Comparison of ENCODE assay signal across 15 cellular contexts in the genomic region with DNA sequence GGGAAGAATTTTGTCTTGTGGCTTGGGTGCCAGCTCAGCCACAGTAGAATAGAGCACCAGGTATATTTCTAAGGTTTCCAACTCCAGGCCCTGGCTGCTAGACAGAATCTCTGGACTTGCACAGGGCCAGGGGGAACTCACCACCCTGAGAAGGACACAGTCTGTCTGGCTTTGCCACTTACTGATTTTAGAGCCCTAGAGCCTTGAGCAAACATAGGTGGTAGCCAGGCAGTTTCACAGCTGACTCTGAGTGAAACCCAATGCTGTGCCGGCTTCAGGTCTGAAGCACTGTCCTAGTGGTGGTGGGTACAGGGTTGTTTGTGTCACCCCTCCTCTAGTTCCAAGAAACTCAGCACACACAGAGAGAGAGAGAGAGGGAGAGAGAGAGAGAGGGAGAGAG.
A peak's percentile ranks its signal among the peaks of the same experiment; 100 is the strongest.
DNase-seq lines count a peak whose midpoint lies in the region; ATAC-seq and TF ChIP-seq lines count a peak whose summit lies in the region.
"Had no signal": no experiment of that assay in that cellular context is flagged by ENCODE, and none has a peak within 500 bp of the region (broad histone marks: within the 10 kb centered on the region; RNA-seq: fewer than 3 reads in every experiment).

No MANE protein-coding gene starts in this region.

- in situ Hi-C loops in Panc1 (cut with HindIII; ENCODE audit: low pct_unique_long_range_greater_than_20kb, low sequenced_read_pairs) = no loop called here

- no peaks in the 10 kb centered on the region; the same call in 1 of the 2 replicates for H3K4me1 ChIP-seq in HEK293 (ENCODE audit: control insufficient read depth, insufficient read depth, low read length)
- H3K4me1 ChIP-seq in Panc1 (ENCODE audit: control insufficient read depth, insufficient read depth, low read length) = peaks cover 8% of the 10 kb centered on the region
- H3K4me1 ChIP-seq in left lung = no peaks in the 10 kb centered on the region
- peaks cover 6 to 12% of the 10 kb centered on the region in 2 donors for H3K4me1 ChIP-seq in thyroid gland

- peaks cover 3% of the 10 kb centered on the region for H3K36me3 Mint-ChIP-seq in mesothelial cell of epicardium
- peaks cover 1% of the 10 kb centered on the region for H3K36me3 Mint-ChIP-seq in activated CD4-positive, alpha-beta memory T cell treated with anti-CD3 and anti-CD28 coated beads for 36 hours
- H3K36me3 Mint-ChIP-seq: CD8-positive, alpha-beta T cell had no signal

- H3K9me3 ChIP-seq in HEK293 (ENCODE audit: control insufficient read depth, insufficient read depth, low read depth, low read length) (no peaks in the 10 kb centered on the region), Panc1 (ENCODE audit: control insufficient read depth, insufficient read depth, low read depth, low read length) (no peaks in the 10 kb centered on the region), left lung (peaks cover 0 to 4% of the 10 kb centered on the region in 2 donors), thyroid gland (no peaks in the 10 kb centered on the region)

- H3K36me3 ChIP-seq in HEK293 (ENCODE audit: control insufficient read depth in 2 of 2, insufficient read depth in 1 of 2, low read length in 2 of 2) (no peaks in the 10 kb centered on the region), Panc1 (ENCODE audit: control insufficient read depth, insufficient read depth, low read length) (no peaks in the 10 kb centered on the region), left lung (no peaks in the 10 kb centered on the region), thyroid gland (no peaks in the 10 kb centered on the region)
- H3K36me3 ChIP-seq: BLaER1 treated with 17β-estradiol and CSF1 and Interleukin-3, amounts not matched to agents 10 nM and 100 nM had no signal

- no peak for TF ChIP-seq POLR2A in thyroid gland (IDR thresholded peaks at IDR 0.05)

- H3K27me3 Mint-ChIP-seq in mesothelial cell of epicardium (ENCODE audit: low read depth) = no peaks in the 10 kb centered on the region
- H3K27me3 Mint-ChIP-seq in activated CD4-positive, alpha-beta memory T cell treated with anti-CD3 and anti-CD28 coated beads for 36 hours = peaks cover 22% of the 10 kb centered on the region

- no TSS peak for BruUV-seq in Panc1 (replicated peaks; lab: Mats Ljungman, UMichigan)

- ATAC-seq in Panc1 (no peak), left lung (peak; percentile 78)
- ATAC-seq: CD8-positive, alpha-beta T cell; HepG2 had no signal

- H3K4me3 ChIP-seq in HEK293 (ENCODE audit: low read depth, low read length) (no peak overlapping the region), Panc1 (ENCODE audit: low read depth in 2 of 2, low read length in 2 of 2) (no peak overlapping the region), left lung (no peak overlapping the region), thyroid gland (replicated peaks in 1 of 3) (no peak overlapping the region)
- H3K4me3 ChIP-seq: BLaER1 treated with 17β-estradiol and CSF1 and Interleukin-3, amounts not matched to agents 10 nM and 100 nM had no signal

- no peak overlapping the region for H3K27ac Mint-ChIP-seq in mesothelial cell of epicardium
- no peak overlapping the region for H3K27ac Mint-ChIP-seq in activated CD4-positive, alpha-beta memory T cell treated with anti-CD3 and anti-CD28 coated beads for 36 hours
- H3K27ac Mint-ChIP-seq: B cell; CD8-positive, alpha-beta T cell had no signal

- no peak for DNase-seq in Panc1 (ENCODE audit: low read depth, low spot score)
- DNase-seq in left lung = no peak
- DNase-seq in thyroid gland = peak; percentile 19 to 33
- DNase-seq in mesothelial cell of epicardium (ENCODE audit: low spot score in 2 of 2, unreplicated experiment in 2 of 2) = no peak
- no peak for DNase-seq in activated CD4-positive, alpha-beta memory T cell treated with anti-CD3 and anti-CD28 coated beads for 36 hours
- no peak for DNase-seq in NCI-H2196 treated with DMSO at 0.1 percent for 48 hours (lab: John Stamatoyannopoulos, UW; ENCODE audit: unreplicated experiment)
- DNase-seq: Calu3; CD8-positive, alpha-beta T cell; DMS79 treated with DMSO at 0.1 percent for 48 hours; GF-D8; H9 had no signal

- WGBS in thyroid gland, 2 donors = 93 to 100% methylated on average over 1 of the region's 1 CpG

- no peak overlapping the region for H3K4me3 Mint-ChIP-seq in mesothelial cell of epicardium
- no peak overlapping the region for H3K4me3 Mint-ChIP-seq in activated CD4-positive, alpha-beta memory T cell treated with anti-CD3 and anti-CD28 coated beads for 36 hours
- H3K4me3 Mint-ChIP-seq: B cell; CD8-positive, alpha-beta T cell; H9 had no signal

- POLR2A ChIA-PET in HEK293 (lab: Yijun Ruan, JAX) = no interaction called here
- POLR2A ChIA-PET in Panc1 (lab: Charles Lee) = no interaction called here
- POLR2A ChIA-PET in activated CD4-positive, alpha-beta memory T cell treated with anti-CD3 and anti-CD28 coated beads for 36 hours (lab: Charles Lee) = no interaction called here

- peaks cover 43% of the 10 kb centered on the region for H3K9me3 Mint-ChIP-seq in mesothelial cell of epicardium
- peaks cover 8% of the 10 kb centered on the region for H3K9me3 Mint-ChIP-seq in activated CD4-positive, alpha-beta memory T cell treated with anti-CD3 and anti-CD28 coated beads for 36 hours

- no peaks in the 10 kb centered on the region for H3K27me3 ChIP-seq in Panc1 (ENCODE audit: control insufficient read depth, insufficient read depth, low read length)
- no peaks in the 10 kb centered on the region for H3K27me3 ChIP-seq in left lung
- H3K27me3 ChIP-seq in thyroid gland = no peaks in the 10 kb centered on the region
- H3K27me3 ChIP-seq: BLaER1 treated with 17β-estradiol and CSF1 and Interleukin-3, amounts not matched to agents 10 nM and 100 nM had no signal

- TF ChIP-seq CTCF in HEK293 (tag by site-specific recombination; IDR thresholded peaks at IDR 0.05) (no peak), Panc1 (IDR thresholded peaks at IDR 0.05) (no peak), left lung (IDR thresholded peaks at IDR 0.05) (no peak), thyroid gland (IDR thresholded peaks at IDR 0.05) (no peak), mesothelial cell of epicardium (IDR thresholded peaks at IDR 0.05; ENCODE audit: unreplicated experiment) (no peak)

- intact Hi-C loops in Panc1 (cut with micrococcal nuclease; ENCODE audit: unreplicated experiment) = loop anchor here (1.0 kb wide), 1 partner anchor 9 kb away; no protein-coding TSS in a partner anchor
- intact Hi-C loops in left lung (cut with DNase I) = no loop called here
- intact Hi-C loops in thyroid gland (cut with DNase I) = no loop called here
- intact Hi-C loops in activated CD4-positive, alpha-beta memory T cell treated with anti-CD3 and anti-CD28 coated beads for 36 hours (cut with micrococcal nuclease) = no loop called here

- CTCF ChIA-PET in HEK293 (lab: Yijun Ruan, JAX) = interaction anchor here (1.4 kb wide), 1 partner anchor 13 kb away, joined by 4 read pairs; no protein-coding TSS in a partner anchor
- CTCF ChIA-PET in Panc1 (lab: Charles Lee) = no interaction called here
- CTCF ChIA-PET in activated CD4-positive, alpha-beta memory T cell treated with anti-CD3 and anti-CD28 coated beads for 36 hours (lab: Charles Lee) = no interaction called here

- no peaks in the 10 kb centered on the region for H3K4me1 Mint-ChIP-seq in mesothelial cell of epicardium
- no peaks in the 10 kb centered on the region for H3K4me1 Mint-ChIP-seq in activated CD4-positive, alpha-beta memory T cell treated with anti-CD3 and anti-CD28 coated beads for 36 hours (ENCODE audit: low read depth)
- H3K4me1 Mint-ChIP-seq: B cell had no signal

- no peak overlapping the region for H3K27ac ChIP-seq in HEK293 (ENCODE audit: extremely low read depth, low read depth, low read length)
- peak overlapping the region; percentile 71; the same call in 1 of the 2 replicates for H3K27ac ChIP-seq in Panc1 (ENCODE audit: low read length)
- no peak overlapping the region for H3K27ac ChIP-seq in left lung
- H3K27ac ChIP-seq in thyroid gland = peak overlapping the region; percentile 22 to 32 (median 31)
- H3K27ac ChIP-seq: BLaER1 treated with 17β-estradiol and CSF1 and Interleukin-3, amounts not matched to agents 10 nM and 100 nM had no signal

TF ChIP-seq in HEK293, 187 proteins besides CTCF, POLR2A, EP300 and RAD21:
- TF ChIP-seq ZNF596 (tag by site-specific recombination; IDR thresholded peaks at IDR 0.05) = 0 out of 2 replicates have a peak, but pooled peaks have one; percentile 38
- TF ChIP-seq ZBTB20 (tag by site-specific recombination; IDR thresholded peaks at IDR 0.05) = no peak

Comparison
In these comparisons a context has a peak if more than half of its experiments do, and no peak if none do; other contexts are left out.
1. H3K27ac ChIP-seq: peak in Panc1 (single experiment) and thyroid gland (3 of 3); none in HEK293 (single experiment) and left lung (0 of 2).
2. DNase-seq: peak in thyroid gland (2 of 2); none in Panc1 (single experiment), left lung (0 of 2), mesothelial cell of epicardium (0 of 2), activated CD4-positive, alpha-beta memory T cell treated with anti-CD3 and anti-CD28 coated beads for 36 hours (single experiment) and NCI-H2196 treated with DMSO at 0.1 percent for 48 hours (single experiment).